ENCODE assay signal across 24 cellular contexts in genomic region chr11:12321217-12321937, GRCh38. TPM values are rescaled to one million over a fixed set of nuclear protein-coding genes. Genes with fewer than 3 reads are reported as not detected.
A peak's percentile ranks its signal among the peaks of the same experiment; 100 is the strongest.
DNase-seq lines count a peak whose midpoint lies in the region; ATAC-seq, FAIRE-seq and TF ChIP-seq lines count a peak whose summit lies in the region.
"Had no signal": no experiment of that assay in that cellular context is flagged by ENCODE, and none has a peak within 500 bp of the region (broad histone marks: within the 10 kb centered on the region; RNA-seq: fewer than 3 reads in every experiment).

No MANE protein-coding gene starts in this region.

- peak overlapping the region; percentile 62; the same call in 1 of the 2 replicates for H3K9ac ChIP-seq in KMS-11
- no peak overlapping the region for H3K9ac ChIP-seq in H9 (ENCODE audit: extremely low read depth, insufficient read length, low read length)

- peaks cover 22% of the 10 kb centered on the region for H3K4me1 Mint-ChIP-seq in activated CD4-positive, alpha-beta T cell treated with anti-CD3 and anti-CD28 coated beads, Interleukin-2, amount 10 ng/mL, durations not matched to agents 7 days and 5 days
- peaks cover 24 to 26% of the 10 kb centered on the region in 2 experiments for H3K4me1 Mint-ChIP-seq in H9

- FAIRE-seq in RCC 7860 (lab: Jason Lieb, UNC), result no peak

- H3T11ph ChIP-seq in H9 (ENCODE audit: low read length), result no peak overlapping the region

- no peak overlapping the region for H2BK20ac ChIP-seq in H9 (ENCODE audit: low read depth, low read length, poor library complexity, severe bottlenecking)

- H4K20me1 ChIP-seq in KMS-11 (ENCODE audit: insufficient read depth), result no peaks in the 10 kb centered on the region
- no peaks in the 10 kb centered on the region for H4K20me1 ChIP-seq in H9 (ENCODE audit: control insufficient read depth, insufficient read depth, insufficient read length)

- no peak for TF ChIP-seq POLR2A in gastroesophageal sphincter (IDR thresholded peaks at IDR 0.05)
- no peak for TF ChIP-seq POLR2A in sigmoid colon (IDR thresholded peaks at IDR 0.05)

- H2BK5ac ChIP-seq in H9 (ENCODE audit: insufficient read length, low read length), result no peak overlapping the region

- H3K9me3 ChIP-seq in gastroesophageal sphincter, result peaks cover 0 to 7% (median 0%) of the 10 kb centered on the region in 3 donors
- no peaks in the 10 kb centered on the region for H3K9me3 ChIP-seq in sigmoid colon
- no peaks in the 10 kb centered on the region for H3K9me3 ChIP-seq in H9 (ENCODE audit: control insufficient read depth, low read depth, low read length)
- H3K9me3 ChIP-seq: gastrocnemius medialis, thyroid gland had no signal

- H3K79me2 ChIP-seq in KMS-11 (ENCODE audit: insufficient read depth, low read depth) (no peaks in the 10 kb centered on the region), H9 (ENCODE audit: insufficient read depth, low read length) (no peaks in the 10 kb centered on the region)

- no peak for TF ChIP-seq CTCF in KMS-11 (conservative IDR thresholded peaks at IDR 0.05; ENCODE audit: low read depth, low read length)
- no peak for TF ChIP-seq CTCF in gastroesophageal sphincter (IDR thresholded peaks at IDR 0.05)
- TF ChIP-seq CTCF in sigmoid colon (IDR thresholded peaks at IDR 0.05), result no peak
- TF ChIP-seq CTCF in H9 (conservative IDR thresholded peaks at IDR 0.05), result no peak

- WGBS in gastroesophageal sphincter (ENCODE audit: low coverage in 1 of 2), 2 donors, result 67 to 81% methylated on average over 6 of the region's 8 CpGs
- WGBS in sigmoid colon, 2 donors, result 72 to 76% methylated on average over 8 of the region's 8 CpGs
- no CpG with 5 or more reads among the region's 8 CpGs for WGBS in H9 (ENCODE audit: extremely low coverage, insufficient read length, low lambda C conversion rate)

- no peak overlapping the region for H3K27ac Mint-ChIP-seq in activated CD4-positive, alpha-beta T cell treated with anti-CD3 and anti-CD28 coated beads, Interleukin-2, amount 10 ng/mL, durations not matched to agents 7 days and 5 days
- no peak overlapping the region for H3K27ac Mint-ChIP-seq in H9
- H3K27ac Mint-ChIP-seq: activated naive CD4-positive, alpha-beta T cell treated with anti-CD3 and anti-CD28 coated beads, Interleukin-2, amount 50 U/mL, for 24 hours; T-helper 1 cell treated with Interleukin-12 subunit alpha and Interleukin-12 subunit beta and Interleukin-4 antibody, amounts not matched to agents 30 μg/mL and 1 μg/mL, for 36 hours had no signal

- H4K5ac ChIP-seq in H9 (ENCODE audit: insufficient read length, low read depth, low read length), result no peak overlapping the region

- H2BK15ac ChIP-seq in H9 (ENCODE audit: low read depth, low read length), result no peak overlapping the region

- TF ChIP-seq EP300 in gastroesophageal sphincter (IDR thresholded peaks at IDR 0.05) (no peak), sigmoid colon (IDR thresholded peaks at IDR 0.05) (no peak)

- peak overlapping the region; percentile 99 for H3K4me2 ChIP-seq in KMS-11
- H3K4me2 ChIP-seq in H9 (ENCODE audit: insufficient read depth, insufficient read length, low read length), result no peak overlapping the region

- no peak for ATAC-seq in gastroesophageal sphincter
- ATAC-seq: activated T-cell treated with anti-CD3 and anti-CD28 coated beads, Interleukin-2, amount 50 U/mL, for 4 hours; esophagus mucosa; gastrocnemius medialis; naive thymus-derived CD8-positive, alpha-beta T cell; PC-3 had no signal

- H3K36me3 ChIP-seq in KMS-11 (ENCODE audit: insufficient read depth), result no peaks in the 10 kb centered on the region
- H3K36me3 ChIP-seq in gastroesophageal sphincter, result no peaks in the 10 kb centered on the region
- no peaks in the 10 kb centered on the region for H3K36me3 ChIP-seq in sigmoid colon
- H3K36me3 ChIP-seq: gastrocnemius medialis, SJSA1, thyroid gland had no signal

- no peak overlapping the region for H3K23ac ChIP-seq in H9 (ENCODE audit: insufficient read length, low read depth, low read length)

- no peak overlapping the region for H4K91ac ChIP-seq in H9 (ENCODE audit: insufficient read length, low read depth, low read length)

- no peak overlapping the region for H3K56ac ChIP-seq in H9 (ENCODE audit: insufficient read length, low read depth, low read length)

- POLR2A ChIA-PET in activated CD4-positive, alpha-beta T cell treated with anti-CD3 and anti-CD28 coated beads, Interleukin-2, amount 10 ng/mL, durations not matched to agents 7 days and 5 days (lab: Charles Lee), result no interaction called here

- no peak overlapping the region for H4K8ac ChIP-seq in H9 (replicated peaks; ENCODE audit: insufficient read length, low read depth, low read length)

- no peak overlapping the region for H3K4me3 Mint-ChIP-seq in activated CD4-positive, alpha-beta T cell treated with anti-CD3 and anti-CD28 coated beads, Interleukin-2, amount 10 ng/mL, durations not matched to agents 7 days and 5 days
- no peak overlapping the region for H3K4me3 Mint-ChIP-seq in H9
- H3K4me3 Mint-ChIP-seq: activated naive CD4-positive, alpha-beta T cell treated with anti-CD3 and anti-CD28 coated beads, Interleukin-2, amount 50 U/mL, for 24 hours; activated T-cell treated with anti-CD3 and anti-CD28 coated beads, Interleukin-2, amount 50 U/mL, for 4 hours; CD8-positive, alpha-beta memory T cell; naive thymus-derived CD8-positive, alpha-beta T cell; T-helper 1 cell treated with Interleukin-12 subunit alpha and Interleukin-12 subunit beta and Interleukin-4 antibody, amounts not matched to agents 30 μg/mL and 1 μg/mL, for 36 hours had no signal

- DNase-seq in activated CD4-positive, alpha-beta T cell treated with anti-CD3 and anti-CD28 coated beads, Interleukin-2, amount 10 ng/mL, durations not matched to agents 7 days and 5 days, result peak; percentile 21
- DNase-seq in activated CD4-positive, alpha-beta T cell treated with anti-CD3 and anti-CD28 coated beads for 4 hours, result no peak
- DNase-seq in sigmoid colon (no peak), H9 (no peak), RCC 7860 (ENCODE audit: low spot score) (no peak)
- DNase-seq in effector CD4-positive, alpha-beta T cell, result no peak
- DNase-seq: activated CD8-positive, alpha-beta memory T cell treated with anti-CD3 and anti-CD28 coated beads for 24 hours; activated T-cell treated with anti-CD3 and anti-CD28 coated beads, Interleukin-2, amount 50 U/mL, for 4 hours; CD8-positive, alpha-beta memory T cell; effector CD8-positive, alpha-beta T cell; gastrocnemius medialis; H7; kidney glomerular epithelial cell; PC-3; stimulated activated CD4-positive, alpha-beta T cell treated with anti-CD3 and anti-CD28 coated beads, Interleukin-2, amount 100 ng/mL, for 24 hours; stimulated activated naive CD4-positive, alpha-beta T cell; thyroid gland had no signal

- H3K27me3 ChIP-seq in KMS-11 (ENCODE audit: insufficient read depth, low read depth), result no peaks in the 10 kb centered on the region
- no peaks in the 10 kb centered on the region for H3K27me3 ChIP-seq in gastroesophageal sphincter
- no peaks in the 10 kb centered on the region for H3K27me3 ChIP-seq in sigmoid colon
- 0 out of 2 replicates have a peak, but pooled peaks cover 2% of the 10 kb centered on the region for H3K27me3 ChIP-seq in H9 (ENCODE audit: insufficient read depth, low read length)
- H3K27me3 ChIP-seq: gastrocnemius medialis, SJSA1, thyroid gland had no signal

- H2AK5ac ChIP-seq in H9 (ENCODE audit: insufficient read length, low read length), result no peak overlapping the region

- intact Hi-C loops in sigmoid colon (cut with DNase I), result no loop called here

- H3K36me3 Mint-ChIP-seq in activated CD4-positive, alpha-beta T cell treated with anti-CD3 and anti-CD28 coated beads, Interleukin-2, amount 10 ng/mL, durations not matched to agents 7 days and 5 days (ENCODE audit: low read depth), result peaks cover 2% of the 10 kb centered on the region
- H3K36me3 Mint-ChIP-seq in H9 (ENCODE audit: insufficient read depth in 1 of 3, low read depth in 3 of 3), result peaks cover 0 to 9% (median 5%) of the 10 kb centered on the region in 3 experiments; a peak in 4 of 7 replicates

- H3K27me3 Mint-ChIP-seq in activated CD4-positive, alpha-beta T cell treated with anti-CD3 and anti-CD28 coated beads, Interleukin-2, amount 10 ng/mL, durations not matched to agents 7 days and 5 days, result no peaks in the 10 kb centered on the region
- H3K27me3 Mint-ChIP-seq in H9 (ENCODE audit: low read depth), result no peaks in the 10 kb centered on the region

- H2AFZ ChIP-seq in KMS-11 (ENCODE audit: low read depth) (peak overlapping the region; percentile 68), H9 (ENCODE audit: low read length) (no peak overlapping the region)

- no peak overlapping the region for H3K4me3 ChIP-seq in KMS-11 (IDR thresholded peaks at IDR 0.05; ENCODE audit: insufficient read depth, low read depth, low read length)
- H3K4me3 ChIP-seq in gastroesophageal sphincter, result no peak overlapping the region
- H3K4me3 ChIP-seq in sigmoid colon, result no peak overlapping the region
- H3K4me3 ChIP-seq: gastrocnemius medialis, SJSA1, thyroid gland had no signal

- CTCF ChIA-PET in activated CD4-positive, alpha-beta T cell treated with anti-CD3 and anti-CD28 coated beads, Interleukin-2, amount 10 ng/mL, durations not matched to agents 7 days and 5 days (lab: Charles Lee), result interaction anchor here (1.2 kb wide), 1 partner anchor 24 kb away, joined by 3 read pairs; no protein-coding TSS in a partner anchor

- H3K4ac ChIP-seq in H9 (ENCODE audit: low read depth, low read length), result no peak overlapping the region

- H3K27ac ChIP-seq in KMS-11, result peak overlapping the region; percentile 97
- H3K27ac ChIP-seq in gastroesophageal sphincter, result peak overlapping the region in 3 of 4 donors; percentile 55 to 80 (median 55)
- peak overlapping the region; percentile 4 to 91 (median 80) for H3K27ac ChIP-seq in sigmoid colon
- H3K27ac ChIP-seq in H9 (ENCODE audit: insufficient read length, low read depth, low read length), result no peak overlapping the region
- H3K27ac ChIP-seq: gastrocnemius medialis, SJSA1, thyroid gland had no signal

- no peak overlapping the region for H2BK120ac ChIP-seq in H9 (ENCODE audit: low read depth, low read length, poor library complexity, severe bottlenecking)

- H2BK12ac ChIP-seq in H9 (ENCODE audit: insufficient read length, low read depth, low read length), result no peak overlapping the region

- H3K79me1 ChIP-seq in H9 (ENCODE audit: insufficient read depth, low read depth, low read length, poor library complexity, severe bottlenecking), result no peaks in the 10 kb centered on the region

- peaks cover 6% of the 10 kb centered on the region for H3K9me3 Mint-ChIP-seq in activated CD4-positive, alpha-beta T cell treated with anti-CD3 and anti-CD28 coated beads, Interleukin-2, amount 10 ng/mL, durations not matched to agents 7 days and 5 days
- H3K9me3 Mint-ChIP-seq in H9, result peaks cover 8 to 10% of the 10 kb centered on the region in 2 experiments
- H3K9me3 Mint-ChIP-seq: activated naive CD4-positive, alpha-beta T cell treated with anti-CD3 and anti-CD28 coated beads, Interleukin-2, amount 50 U/mL, for 24 hours had no signal

- H3K23me2 ChIP-seq in H9 (ENCODE audit: insufficient read length, low read depth, low read length, poor library complexity, severe bottlenecking), result no peaks in the 10 kb centered on the region

- peaks cover 76% of the 10 kb centered on the region for H3K4me1 ChIP-seq in KMS-11 (ENCODE audit: low read depth, poor library complexity, severe bottlenecking)
- peaks cover 0 to 60% (median 11%) of the 10 kb centered on the region in 3 donors for H3K4me1 ChIP-seq in gastroesophageal sphincter
- H3K4me1 ChIP-seq in sigmoid colon, result peaks cover 0 to 70% (median 56%) of the 10 kb centered on the region in 4 donors
- peaks cover 5% of the 10 kb centered on the region; the same call in 1 of the 2 replicates for H3K4me1 ChIP-seq in H9 (ENCODE audit: insufficient read depth, low read length)
- H3K4me1 ChIP-seq: gastrocnemius medialis, thyroid gland had no signal

- no peak overlapping the region for H3K18ac ChIP-seq in H9 (ENCODE audit: insufficient read length, low read depth, low read length)

- no peak overlapping the region for H3K14ac ChIP-seq in H9 (ENCODE audit: insufficient read depth, low read length)

RNA-seq across cellular contexts. Expression of gene PARVA, which starts 56.0 kb away (rescaled TPM):
- under 1 TPM in 1 of 2 experiments, not detected in 1; 0.22 TPM for total RNA-seq in activated CD4-positive, alpha-beta T cell treated with anti-CD3 and anti-CD28 coated beads, Interleukin-2, amount 10 ng/mL, durations not matched to agents 7 days and 5 days
- 100 to 1,000 TPM; 167 to 245 (median 240) TPM for total RNA-seq in gastroesophageal sphincter
- total RNA-seq in sigmoid colon, result 100 to 1,000 TPM; 110 to 195 (median 161) TPM
- polyA plus RNA-seq in sigmoid colon, result 10 to 100 TPM; 15.7 to 27.8 (median 16.8) TPM
- total RNA-seq in H9 (2021), result 18.1 and 21.8 TPM in 2 replicates

Comparison
In these comparisons a context has a peak if more than half of its experiments do, and no peak if none do; other contexts are left out.
1. RNA of gene PARVA, which starts 56.0 kb away (total RNA-seq): 167 to 245 TPM in gastroesophageal sphincter, 110 to 195 TPM in sigmoid colon and 18.1 to 21.8 TPM in H9; 0.22 TPM in activated CD4-positive, alpha-beta T cell treated with anti-CD3 and anti-CD28 coated beads, Interleukin-2, amount 10 ng/mL, durations not matched to agents 7 days and 5 days; every median in the first group is over 10 times any median in the second.